In the genomic region with DNA sequence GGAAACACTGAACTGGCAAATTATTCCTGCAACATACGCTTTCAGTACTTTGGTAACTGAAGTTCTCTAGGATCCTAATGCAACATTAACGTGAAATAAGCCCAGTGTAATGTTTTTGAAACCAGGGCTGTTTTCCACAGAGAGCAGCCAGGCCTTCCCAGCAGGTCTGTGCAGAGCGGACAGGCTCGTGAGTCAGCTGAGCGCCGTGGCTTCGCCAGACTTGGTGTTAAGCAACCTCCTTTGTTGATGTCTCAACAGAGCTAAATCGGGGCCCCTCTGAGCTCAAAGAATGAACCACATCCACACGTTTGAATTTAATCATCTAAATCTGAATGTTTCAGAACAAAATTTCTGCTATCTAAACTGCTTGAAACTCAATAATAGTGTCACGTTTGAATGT, we compare ENCODE assay signal across 13 cellular contexts.
DNase-seq lines count a peak whose midpoint lies in the region; ATAC-seq and TF ChIP-seq lines count a peak whose summit lies in the region.
"Had no signal": no experiment of that assay in that cellular context is flagged by ENCODE, and none has a peak within 500 bp of the region (broad histone marks: within the 10 kb centered on the region; RNA-seq: fewer than 3 reads in every experiment).

No MANE protein-coding gene starts in this region.

- TF ChIP-seq CTCF in astrocyte of the spinal cord (IDR thresholded peaks at IDR 0.05; ENCODE audit: low read depth, low read length) (no peak), mucosa of descending colon (IDR thresholded peaks at IDR 0.05) (no peak), tibial artery (IDR thresholded peaks at IDR 0.05) (no peak)

- H3K9me3 ChIP-seq in right cardiac atrium (ENCODE audit: control insufficient read depth, low read length) (no peaks in the 10 kb centered on the region), mucosa of descending colon (no peaks in the 10 kb centered on the region), tibial artery (no peaks in the 10 kb centered on the region)
- H3K9me3 ChIP-seq: A549, testis had no signal

- intact Hi-C loops in Right ventricle myocardium inferior (cut with DNase I) (no loop called here), right cardiac atrium (cut with DNase I) (no loop called here), mucosa of descending colon (cut with DNase I, micrococcal nuclease) (no loop called here), tibial artery (cut with DNase I; ENCODE audit: low total_unique reads) (no loop called here)

- in situ Hi-C loops in astrocyte of the spinal cord (cut with HindIII; ENCODE audit: low sequenced_read_pairs): no loop called here

- DNase-seq in Right ventricle myocardium inferior (ENCODE audit: missing footprints) (peak; percentile 71), right cardiac atrium (no peak), astrocyte of the spinal cord (ENCODE audit: low read depth, low spot score) (peak; percentile 65), mucosa of descending colon (peak in 2 of 3 donors; percentile 4 to 74), NCI-H2107 treated with DMSO at 0.1 percent for 48 hours (lab: John Stamatoyannopoulos, UW; ENCODE audit: unreplicated experiment) (no peak), tibial artery (no peak)
- DNase-seq: activated CD8-positive, alpha-beta memory T cell treated with anti-CD3 and anti-CD28 coated beads, Interleukin-2, amount 50 U/mL, for 4 hours; NCI-H524 treated with DMSO at 0.1 percent for 48 hours; stimulated activated CD4-positive, alpha-beta T cell treated with anti-CD3 and anti-CD28 coated beads, Interleukin-4, amount 100 ng/mL, for 24 hours; testis had no signal

- H3K4me1 ChIP-seq in right cardiac atrium (ENCODE audit: control insufficient read depth, insufficient read depth, low read length) (no peaks in the 10 kb centered on the region), mucosa of descending colon (ENCODE audit: low read depth) (no peaks in the 10 kb centered on the region), tibial artery (no peaks in the 10 kb centered on the region)
- H3K4me1 ChIP-seq: testis had no signal

- H3K27me3 ChIP-seq in right cardiac atrium (ENCODE audit: control insufficient read depth, insufficient read depth) (no peaks in the 10 kb centered on the region), tibial artery (no peaks in the 10 kb centered on the region)
- H3K27me3 ChIP-seq: testis had no signal

- WGBS in right cardiac atrium: 73% methylated on average over 10 of the region's 10 CpGs

- H3K36me3 ChIP-seq in mucosa of descending colon (ENCODE audit: low read depth) (no peaks in the 10 kb centered on the region), tibial artery (no peaks in the 10 kb centered on the region)

- ATAC-seq in Right ventricle myocardium inferior (no peak), right cardiac atrium (no peak), mucosa of descending colon (peak; percentile 34), HG03342 (IDR thresholded peaks at IDR 0.05; ENCODE audit: unreplicated experiment) (no peak), GM21723 (IDR thresholded peaks at IDR 0.05; ENCODE audit: unreplicated experiment) (no peak)

- H3K27ac ChIP-seq in right cardiac atrium (ENCODE audit: low read length): no peak overlapping the region
- no peak overlapping the region for H3K27ac ChIP-seq in tibial artery
- H3K27ac ChIP-seq: A549, testis had no signal

- H3K4me3 ChIP-seq in right cardiac atrium (ENCODE audit: low read length): no peak overlapping the region
- no peak overlapping the region for H3K4me3 ChIP-seq in astrocyte of the spinal cord (ENCODE audit: low read depth, low read length)
- H3K4me3 ChIP-seq in mucosa of descending colon: no peak overlapping the region
- H3K4me3 ChIP-seq in tibial artery: no peak overlapping the region
- H3K4me3 ChIP-seq: A549, testis had no signal

Comparison
In these comparisons a context has a peak if more than half of its experiments do, and no peak if none do; other contexts are left out.
1. DNase-seq: peak in Right ventricle myocardium inferior (single experiment), astrocyte of the spinal cord (single experiment) and mucosa of descending colon (2 of 3); none in right cardiac atrium (0 of 3), NCI-H2107 treated with DMSO at 0.1 percent for 48 hours (single experiment) and tibial artery (0 of 2).